ENCODE assay signal across 8 cellular contexts in genomic region chr22:40345271-40345670, GRCh38. TPM values are rescaled to one million over a fixed set of nuclear protein-coding genes. Genes with fewer than 3 reads are reported as not detected.
DNase-seq lines count a peak whose midpoint lies in the region; ATAC-seq and TF ChIP-seq lines count a peak whose summit lies in the region.

No MANE protein-coding gene starts in this region.

- H3K27me3 Mint-ChIP-seq in T-helper 17 cell (no peaks in the 10 kb centered on the region), endothelial cell (ENCODE audit: unreplicated experiment) (peaks cover 3% of the 10 kb centered on the region)

- H3K4me3 Mint-ChIP-seq in T-helper 17 cell (peak overlapping the region; percentile 94), endothelial cell (ENCODE audit: unreplicated experiment) (peak overlapping the region; percentile 98)

- peak overlapping the region; percentile 91 for H3K27ac Mint-ChIP-seq in T-helper 17 cell
- H3K27ac Mint-ChIP-seq in endothelial cell (ENCODE audit: unreplicated experiment) = no peak overlapping the region

- no peaks in the 10 kb centered on the region for H3K9me3 Mint-ChIP-seq in endothelial cell (ENCODE audit: unreplicated experiment)

- DNase-seq in NCI-H748 (lab: John Stamatoyannopoulos, UW; ENCODE audit: unreplicated experiment) = peak; percentile 3
- DNase-seq in NCI-H748 treated with DMSO at 0.1 percent for 48 hours (lab: John Stamatoyannopoulos, UW) = no peak
- DNase-seq in T-helper 17 cell = peak in 1 of 3 donors; percentile 26
- DNase-seq in endothelial cell (ENCODE audit: low spot score) = no peak
- no peak for DNase-seq in skeletal muscle cell (ENCODE audit: low read depth)

- ATAC-seq in T-helper 17 cell (no peak), GM21723 (IDR thresholded peaks at IDR 0.05; ENCODE audit: unreplicated experiment) (no peak), GM18909 (IDR thresholded peaks at IDR 0.05; ENCODE audit: poor library complexity, unreplicated experiment) (no peak), GM21367 (IDR thresholded peaks at IDR 0.05; ENCODE audit: unreplicated experiment) (no peak)

- peaks cover 2% of the 10 kb centered on the region for H3K36me3 Mint-ChIP-seq in T-helper 17 cell (ENCODE audit: low read depth)
- no peaks in the 10 kb centered on the region for H3K36me3 Mint-ChIP-seq in endothelial cell (ENCODE audit: low read depth, unreplicated experiment)

- H3K4me1 Mint-ChIP-seq in T-helper 17 cell (peaks cover 43% of the 10 kb centered on the region), endothelial cell (ENCODE audit: unreplicated experiment) (peaks cover 27% of the 10 kb centered on the region)

- no peaks in the 10 kb centered on the region for H3K9me3 ChIP-seq in T-helper 17 cell (ENCODE audit: control insufficient read depth, low read length, poor library complexity, severe bottlenecking)

- H3K4me3 ChIP-seq in skeletal muscle cell (ENCODE audit: low read depth, low read length) = peak overlapping the region; percentile 63

- no peak for TF ChIP-seq CTCF in endothelial cell (IDR thresholded peaks at IDR 0.05; ENCODE audit: unreplicated experiment)

RNA-seq across cellular contexts. Expression of gene ADSL, which starts 1.0 kb away (rescaled TPM):
- total RNA-seq in T-helper 17 cell (10 to 100 TPM; 59.2 to 67.5 TPM), endothelial cell (ENCODE audit: unreplicated experiment) (107 TPM)

RNA-seq across cellular contexts. Expression of gene SGSM3, which starts 25.1 kb away (rescaled TPM):
- total RNA-seq in T-helper 17 cell (10 to 100 TPM; 56.7 to 79.4 TPM), endothelial cell (ENCODE audit: unreplicated experiment) (85.9 TPM)
